ENCODE assay signal across 23 cellular contexts in the genomic region with DNA sequence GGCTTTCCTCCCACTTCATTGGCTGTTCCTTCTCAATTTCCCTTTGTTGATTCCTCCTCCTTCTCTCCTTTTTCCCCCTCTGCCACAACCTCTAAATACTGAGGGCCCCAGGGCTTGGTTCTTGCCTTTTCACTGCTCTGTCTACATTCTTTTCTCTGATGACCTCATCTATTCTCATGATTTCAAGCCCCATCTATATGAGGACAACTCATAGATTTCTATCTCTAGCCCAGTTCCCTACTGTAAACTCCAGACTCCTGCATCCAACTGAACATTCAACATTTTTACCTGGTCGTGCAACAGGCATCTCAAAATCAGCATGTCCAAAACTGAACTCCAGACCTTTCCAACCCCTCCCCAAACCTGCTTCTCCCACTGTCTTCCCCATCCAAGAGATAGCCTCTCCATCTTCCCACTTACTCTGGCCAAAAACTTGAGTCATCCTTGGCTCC. TPM values are rescaled to one million over a fixed set of nuclear protein-coding genes. Genes with fewer than 3 reads are reported as not detected.
DNase-seq lines count a peak whose midpoint lies in the region; ATAC-seq, FAIRE-seq and TF ChIP-seq lines count a peak whose summit lies in the region.
"Had no signal": no experiment of that assay in that cellular context is flagged by ENCODE, and none has a peak within 500 bp of the region (broad histone marks: within the 10 kb centered on the region; RNA-seq: fewer than 3 reads in every experiment).

No MANE protein-coding gene starts in this region.

- H3K9me2 ChIP-seq in hepatocyte (replicated peaks; ENCODE audit: insufficient read depth), result no peaks in the 10 kb centered on the region

- 46% methylated on average over 1 of the region's 1 CpG for WGBS in hepatocyte (ENCODE audit: low lambda C conversion rate, missing lambda C conversion rate)

- H3K4me3 ChIP-seq in hepatocyte, result no peak overlapping the region
- H3K4me3 ChIP-seq: left ventricle myocardium inferior, mucosa of descending colon, uterus had no signal

- H3K27me3 ChIP-seq in hepatocyte, result no peaks in the 10 kb centered on the region
- H3K27me3 ChIP-seq: brain microvascular endothelial cell, uterus had no signal

- no peak for ATAC-seq in GM18502 (IDR thresholded peaks at IDR 0.05; ENCODE audit: poor library complexity, unreplicated experiment)
- ATAC-seq: mucosa of descending colon; stimulated activated effector memory CD8-positive, alpha-beta T cell treated with anti-CD3 and anti-CD28 coated beads, Interleukin-12 subunit alpha, Interleukin-12 subunit beta, amount 100 ng/mL, for 72 hours had no signal

- H2AFZ ChIP-seq in hepatocyte, result no peak overlapping the region

- H3K79me2 ChIP-seq in hepatocyte, result no peaks in the 10 kb centered on the region

- no peaks in the 10 kb centered on the region for H3K36me3 ChIP-seq in hepatocyte (replicated peaks; ENCODE audit: insufficient read depth, low read depth)
- H3K36me3 ChIP-seq: brain microvascular endothelial cell, left ventricle myocardium inferior, uterus had no signal

- no peak for FAIRE-seq in HTR-8/SVneo (lab: Jason Lieb, UNC)
- FAIRE-seq: colon had no signal

- H3K4me2 ChIP-seq in hepatocyte, result no peak overlapping the region

- DNase-seq in AG20443 (ENCODE audit: low spot score), result peak; percentile 34
- DNase-seq in HTR-8/SVneo (ENCODE audit: insufficient read length, low spot score), result peak; percentile 35
- peak; percentile 45 for DNase-seq in amniotic epithelial cell (ENCODE audit: low read depth)
- DNase-seq in hepatocyte (ENCODE audit: low spot score), result no peak
- DNase-seq in effector CD8-positive, alpha-beta T cell (lab: John Stamatoyannopoulos, UW), result no peak
- DNase-seq in stimulated activated CD4-positive, alpha-beta T cell treated with anti-CD3 and anti-CD28 coated beads, Interleukin-15, amount 100 ng/mL, for 24 hours, result no peak
- DNase-seq in activated CD4-positive, alpha-beta T cell treated with anti-CD3 and anti-CD28 coated beads, Interleukin-2, amount 50 U/mL, for 4 hours, result no peak
- DNase-seq: ACHN; activated CD4-positive, alpha-beta memory T cell treated with anti-CD3 and anti-CD28 coated beads for 36 hours; activated CD4-positive, CD25-positive, alpha-beta regulatory T cell; activated effector memory CD4-positive, alpha-beta T cell treated with Interleukin-2 at 50 U/mL for 16 hours; brain microvascular endothelial cell; left ventricle myocardium inferior; mucosa of descending colon; NCI-H1417 treated with DMSO at 0.1 percent for 48 hours; NCI-H2107; NCI-H510A treated with DMSO at 0.1 percent for 48 hours; T-helper 9 cell; uterus had no signal

- no peak for TF ChIP-seq CTCF in hepatocyte (IDR thresholded peaks at IDR 0.05; ENCODE audit: poor library complexity)

- H4K20me1 ChIP-seq in hepatocyte (ENCODE audit: insufficient read depth, poor library complexity, severe bottlenecking), result no peaks in the 10 kb centered on the region

- no peaks in the 10 kb centered on the region for H3K9me3 ChIP-seq in hepatocyte (ENCODE audit: low read depth)
- H3K9me3 ChIP-seq: left ventricle myocardium inferior, mucosa of descending colon, uterus had no signal

- no peaks in the 10 kb centered on the region for H3K4me1 ChIP-seq in hepatocyte (ENCODE audit: insufficient read depth)
- H3K4me1 ChIP-seq: uterus had no signal

- peak overlapping the region; percentile 34 for H3K27ac ChIP-seq in hepatocyte
- H3K27ac ChIP-seq: brain microvascular endothelial cell, C4-2B, left ventricle myocardium inferior, uterus had no signal

RNA-seq across cellular contexts. Expression of a gene that starts 11.5 kb away (rescaled TPM):
- 9.7 and 13.3 TPM in 2 replicates for total RNA-seq in hepatocyte
- 29.8 and 31.3 TPM in 2 replicates for polyA plus RNA-seq in hepatocyte

Comparison
In these comparisons a context has a peak if more than half of its experiments do, and no peak if none do; other contexts are left out.
1. DNase-seq: peak in AG20443 (single experiment), HTR-8/SVneo (single experiment) and amniotic epithelial cell (single experiment); none in hepatocyte (single experiment), effector CD8-positive, alpha-beta T cell (single experiment), stimulated activated CD4-positive, alpha-beta T cell treated with anti-CD3 and anti-CD28 coated beads, Interleukin-15, amount 100 ng/mL, for 24 hours (single experiment) and activated CD4-positive, alpha-beta T cell treated with anti-CD3 and anti-CD28 coated beads, Interleukin-2, amount 50 U/mL, for 4 hours (0 of 2).